In the genomic region with DNA sequence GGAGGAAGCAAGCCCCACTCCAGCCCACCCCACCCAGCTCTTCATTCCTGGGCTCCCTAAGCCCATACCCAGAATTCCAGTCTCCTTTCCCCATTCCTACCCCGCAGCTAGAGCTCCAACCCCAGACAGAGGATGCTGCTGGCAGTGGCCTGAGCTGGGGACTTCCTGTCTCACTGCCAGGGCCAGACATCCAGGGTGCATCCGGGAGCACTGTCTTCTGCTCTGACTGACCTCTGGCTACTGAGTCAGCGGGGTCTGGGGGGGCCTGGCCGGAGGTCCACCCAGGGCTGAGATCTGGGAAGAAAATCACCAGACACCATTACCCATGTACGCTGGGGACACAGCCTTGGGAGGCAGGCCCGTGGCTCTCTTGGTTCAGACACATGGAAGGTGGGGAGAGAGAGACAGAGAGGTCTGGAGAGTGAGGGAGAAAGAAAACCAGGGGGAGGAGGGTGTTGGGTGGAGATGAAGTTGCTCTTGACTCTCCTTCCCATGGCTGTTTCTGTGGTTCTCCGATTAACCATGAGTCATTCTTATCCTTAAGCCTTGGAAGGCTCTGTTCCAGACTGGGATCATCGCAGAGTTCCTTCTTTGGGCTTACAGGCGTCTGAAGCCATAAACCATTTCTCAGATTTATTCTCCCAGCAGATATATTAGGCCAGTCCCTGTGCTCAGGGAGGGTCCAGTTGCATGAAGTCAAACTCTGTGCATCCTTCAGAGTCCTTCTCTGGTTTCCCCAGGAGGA, we compare ENCODE assay signal across 9 cellular contexts. TPM values are rescaled to one million over a fixed set of nuclear protein-coding genes. Genes with fewer than 3 reads are reported as not detected.
DNase-seq lines count a peak whose midpoint lies in the region; ATAC-seq, FAIRE-seq and TF ChIP-seq lines count a peak whose summit lies in the region.
"Had no signal": no experiment of that assay in that cellular context is flagged by ENCODE, and none has a peak within 500 bp of the region (broad histone marks: within the 10 kb centered on the region; RNA-seq: fewer than 3 reads in every experiment).

No MANE protein-coding gene starts in this region.

- H3K4me3 ChIP-seq in K562 = no peak overlapping the region
- H3K4me3 ChIP-seq in spleen = no peak overlapping the region

- H3K36me3 Mint-ChIP-seq in stimulated activated naive B cell treated with anti-CD40 and anti-IgM and Interleukin-4, amounts not matched to agents 10 μg/mL and 1 μg/mL and 100 μg/mL, for 72 hours = no peaks in the 10 kb centered on the region
- H3K36me3 Mint-ChIP-seq in WTC11 = no peaks in the 10 kb centered on the region

- H3K9me3 Mint-ChIP-seq in stimulated activated naive B cell treated with anti-CD40 and anti-IgM and Interleukin-4, amounts not matched to agents 10 μg/mL and 1 μg/mL and 100 μg/mL, for 72 hours = no peaks in the 10 kb centered on the region
- H3K9me3 Mint-ChIP-seq in WTC11 = no peaks in the 10 kb centered on the region

- in situ Hi-C loops in K562 (cut with MboI) = no loop called here

- TF ChIP-seq CTCF in K562 (IDR thresholded peaks at IDR 0.05 in 2 of 3, conservative IDR thresholded peaks at IDR 0.05 in 1 of 3; ENCODE audit: insufficient read depth in 2 of 3, low read depth in 1 of 3, low read length in 3 of 3) = no peak
- no peak for TF ChIP-seq CTCF in spleen (IDR thresholded peaks at IDR 0.05 in 8 of 11, conservative IDR thresholded peaks at IDR 0.05 in 3 of 11)
- no peak for TF ChIP-seq CTCF in WTC11 (IDR thresholded peaks at IDR 0.05)

- H3K4me2 ChIP-seq in K562 (ENCODE audit: insufficient read depth, low read length) = no peak overlapping the region

- H3K9me1 ChIP-seq in K562 (ENCODE audit: control insufficient read depth, insufficient read depth, low read length) = no peaks in the 10 kb centered on the region

- CTCF ChIA-PET in K562 (lab: Yijun Ruan, JAX; ENCODE audit: low intra/inter-chr PET ratio) = no interaction called here
- CTCF ChIA-PET in WTC11 (lab: Charles Lee) = interaction anchor here (0.7 kb wide), 1 partner anchor 25 kb away, joined by 3 read pairs; no protein-coding TSS in a partner anchor

- no TSS peak for BruUV-seq in K562 (replicated peaks; lab: Mats Ljungman, UMichigan)

- no peak overlapping the region for H3K27ac Mint-ChIP-seq in stimulated activated naive B cell treated with anti-CD40 and anti-IgM and Interleukin-4, amounts not matched to agents 10 μg/mL and 1 μg/mL and 100 μg/mL, for 72 hours
- no peak overlapping the region for H3K27ac Mint-ChIP-seq in WTC11

- no peaks in the 10 kb centered on the region for H3K79me2 ChIP-seq in K562 (ENCODE audit: control insufficient read depth, insufficient read depth, low read length)

- H2AFZ ChIP-seq in K562 (ENCODE audit: low read depth, low read length) = no peak overlapping the region

- peaks cover 0 to 3% of the 10 kb centered on the region in 2 donors for H3K4me1 Mint-ChIP-seq in stimulated activated naive B cell treated with anti-CD40 and anti-IgM and Interleukin-4, amounts not matched to agents 10 μg/mL and 1 μg/mL and 100 μg/mL, for 72 hours
- H3K4me1 Mint-ChIP-seq in WTC11 = peaks cover 14% of the 10 kb centered on the region

- H3K27me3 Mint-ChIP-seq in stimulated activated naive B cell treated with anti-CD40 and anti-IgM and Interleukin-4, amounts not matched to agents 10 μg/mL and 1 μg/mL and 100 μg/mL, for 72 hours = peaks cover 21 to 42% of the 10 kb centered on the region in 2 donors
- H3K27me3 Mint-ChIP-seq in WTC11 (ENCODE audit: low read depth) = no peaks in the 10 kb centered on the region

- TF ChIP-seq POLR2A in K562 (conservative IDR thresholded peaks at IDR 0.05) (no peak), spleen (IDR thresholded peaks at IDR 0.05) (no peak)

- under 1% methylated on average over 9 of the region's 9 CpGs for WGBS in K562 (ENCODE audit: insufficient coverage, low coverage, missing lambda C conversion rate)
- 54 to 74% (median 66%) methylated on average over 9 of the region's 9 CpGs for WGBS in spleen, 5 donors

- H4K20me1 ChIP-seq in K562 (replicated peaks; ENCODE audit: control insufficient read depth, insufficient read depth, low read length) = no peaks in the 10 kb centered on the region; the same call in 1 of the 2 replicates

- no peak for ATAC-seq in K562
- no peak for ATAC-seq in stimulated activated naive B cell treated with anti-CD40 and anti-IgM and Interleukin-4, amounts not matched to agents 10 μg/mL and 1 μg/mL and 100 μg/mL, for 72 hours (replicated peaks)
- no peak for ATAC-seq in WTC11

- DNase-seq in H4 (ENCODE audit: low spot score) (peak; percentile 75), K562 (ENCODE audit: extremely low read depth in 1 of 4, low spot score in 3 of 4) (no peak), islet precursor cell (peak; percentile 88), spleen (no peak), WTC11 (ENCODE audit: low spot score) (no peak), RKO (ENCODE audit: low spot score) (no peak)
- DNase-seq in stimulated activated naive B cell treated with anti-CD40 and anti-IgM and Interleukin-4, amounts not matched to agents 10 μg/mL and 1 μg/mL and 100 μg/mL, for 72 hours = no peak
- DNase-seq in activated CD4-positive, CD25-positive, alpha-beta regulatory T cell (lab: John Stamatoyannopoulos, UW) = no peak
- DNase-seq: activated T-cell treated with anti-CD3 and anti-CD28 coated beads, Interleukin-2, amount 50 U/mL, for 1 hour had no signal

- no peak for TF ChIP-seq EP300 in K562 (IDR thresholded peaks at IDR 0.05; ENCODE audit: low read length)

- no peak for TF ChIP-seq RAD21 in K562 (CRISPR knock-in tag; conservative IDR thresholded peaks at IDR 0.05 in 1 of 2, IDR thresholded peaks at IDR 0.05 in 1 of 2)

- H3K9me3 ChIP-seq in K562 (replicated peaks; ENCODE audit: control insufficient read depth, insufficient read depth, low read depth, low read length) (no peaks in the 10 kb centered on the region), spleen (no peaks in the 10 kb centered on the region)

- POLR2A ChIA-PET in K562 (lab: Yijun Ruan, JAX) = interaction anchor here (0.6 to 1.6 kb wide), 6 partner anchors 10 to 1813 kb away, joined by 3 to 6 read pairs (median 4); no protein-coding TSS in a partner anchor
- POLR2A ChIA-PET in WTC11 (lab: Charles Lee) = no interaction called here

- H3K4me3 Mint-ChIP-seq in stimulated activated naive B cell treated with anti-CD40 and anti-IgM and Interleukin-4, amounts not matched to agents 10 μg/mL and 1 μg/mL and 100 μg/mL, for 72 hours = no peak overlapping the region
- H3K4me3 Mint-ChIP-seq in WTC11 = no peak overlapping the region

- H3K27ac ChIP-seq in K562 (ENCODE audit: extremely low read depth, low read depth, low read length) (no peak overlapping the region), spleen (peak overlapping the region; percentile 7 to 80 (median 60))

- H3K27me3 ChIP-seq in K562 (ENCODE audit: control insufficient read depth in 2 of 2, insufficient read depth in 2 of 2, low read length in 2 of 2) = peaks cover 56 to 63% of the 10 kb centered on the region in 2 experiments
- H3K27me3 ChIP-seq in spleen (replicated peaks in 1 of 7) = no peaks in the 10 kb centered on the region

- H3K4me1 ChIP-seq in K562 (replicated peaks in 1 of 2; ENCODE audit: control insufficient read depth in 2 of 2, insufficient read depth in 2 of 2, low read length in 2 of 2) (no peaks in the 10 kb centered on the region; a peak in 1 of 5 replicates), spleen (peaks cover 10 to 84% (median 58%) of the 10 kb centered on the region in 6 donors)

- no peaks in the 10 kb centered on the region for H3K36me3 ChIP-seq in K562 (ENCODE audit: control insufficient read depth, insufficient read depth, low read length)
- no peaks in the 10 kb centered on the region for H3K36me3 ChIP-seq in spleen

- no peak for FAIRE-seq in K562 (lab: Jason Lieb, UNC)

- intact Hi-C loops in K562 (cut with micrococcal nuclease) (no loop called here), spleen (cut with DNase I; ENCODE audit: low total_unique reads) (no loop called here)

- H3K9ac ChIP-seq in K562 (ENCODE audit: insufficient read depth in 1 of 2, low read depth in 2 of 2, low read length in 2 of 2) = no peak overlapping the region

RNA-seq across cellular contexts. Expression of a gene that starts 23.6 kb away (rescaled TPM):
- total RNA-seq in H4 (2014; rRNA removed; shearing (Covaris generic)) = not detected in 2 replicates
- total RNA-seq in K562 (2011; cell fraction: chromatin; rRNA removed; ENCODE audit: low replicate concordance) = 0.95 TPM in 1 of 2 replicates, not detected in the other
- total RNA-seq in K562 (2011; cell fraction: nucleolus; rRNA removed) = 0.17 and 0.66 TPM in 2 replicates
- total RNA-seq in K562 (2011; cell fraction: nucleoplasm; rRNA removed) = 0.38 TPM in 1 of 2 replicates, not detected in the other
- total RNA-seq in K562 (2014; rRNA removed) (0.78 and 1.0 TPM in 2 replicates), K562 (2014; rRNA removed; fragmentation: Illumina TruSeq; extraction: Trizol) (0.33 and 0.35 TPM in 2 replicates), K562 (2015; rRNA removed; fragmentation: Illumina TruSeq; extraction: Trizol) (0.19 and 0.36 TPM in 2 replicates), K562 (2021) (0.53 and 0.83 TPM in 2 replicates), spleen (10 to 100 TPM; 23.8 to 68.4 (median 50.0) TPM), WTC11 (2021) (8.3 to 10.4 TPM (median 10.1 TPM) in 3 replicates)
- polyA plus RNA-seq in K562 (2011; rRNA removed) (0.45 and 0.64 TPM in 2 replicates), K562 (2014; fragmentation: Illumina TruSeq; extraction: Trizol) (0.26 and 0.45 TPM in 2 replicates), K562 (2014; fragmentation: Nextera tagmentation; extraction: Ambion mirVana) (not detected), K562 (2014; rRNA removed) (0.36 and 1.2 TPM in 2 replicates), spleen (10 to 100 TPM; 13.5 to 28.2 (median 14.5) TPM)
- polyA plus RNA-seq in K562 (2011; cell fraction: cytosol; rRNA removed) = 0.81 and 0.88 TPM in 2 replicates
- polyA plus RNA-seq in K562 (2011; cell fraction: nucleus; rRNA removed) = 0.71 and 0.73 TPM in 2 replicates
- polyA plus RNA-seq in K562 (2012) = 0.59 and 0.89 TPM in 2 replicates
- polyA minus RNA-seq in K562 (2011; rRNA and poly(A)+ RNA removed) = 0.48 and 0.53 TPM in 2 replicates
- polyA minus RNA-seq in K562 (2011; cell fraction: cytosol; rRNA and poly(A)+ RNA removed) = 0.95 and 2.6 TPM in 2 replicates
- polyA minus RNA-seq in K562 (2011; cell fraction: nucleus; rRNA and poly(A)+ RNA removed) = 1.1 TPM in 2 replicates

RNA-seq across cellular contexts. Expression of a gene that starts 58.1 kb away (rescaled TPM):
- not detected in 2 replicates for total RNA-seq in H4 (2014; rRNA removed; shearing (Covaris generic))
- total RNA-seq in K562 (2011; cell fraction: chromatin; rRNA removed; ENCODE audit: low replicate concordance) = not detected in 2 replicates
- not detected in 2 replicates for total RNA-seq in K562 (2011; cell fraction: nucleolus; rRNA removed)
- not detected in 2 replicates for total RNA-seq in K562 (2011; cell fraction: nucleoplasm; rRNA removed)
- total RNA-seq in K562 (2014; rRNA removed) = not detected in 2 replicates
- not detected in 2 replicates for total RNA-seq in K562 (2014; rRNA removed; fragmentation: Illumina TruSeq; extraction: Trizol)
- total RNA-seq in K562 (2015; rRNA removed; fragmentation: Illumina TruSeq; extraction: Trizol) = not detected in 2 replicates
- not detected in 2 replicates for total RNA-seq in K562 (2021)
- polyA plus RNA-seq in K562 (2011; rRNA removed) = not detected in 2 replicates
- not detected in 2 replicates for polyA plus RNA-seq in K562 (2011; cell fraction: cytosol; rRNA removed)
- polyA plus RNA-seq in K562 (2011; cell fraction: nucleus; rRNA removed) = not detected in 2 replicates
- 0.20 and 0.22 TPM in 2 replicates for polyA plus RNA-seq in K562 (2012)
- not detected in 2 replicates for polyA plus RNA-seq in K562 (2014; fragmentation: Illumina TruSeq; extraction: Trizol)
- polyA plus RNA-seq in K562 (2014; fragmentation: Nextera tagmentation; extraction: Ambion mirVana) = not detected
- not detected in 2 replicates for polyA plus RNA-seq in K562 (2014; rRNA removed)
- polyA minus RNA-seq in K562 (2011; rRNA and poly(A)+ RNA removed) = not detected in 2 replicates
- polyA minus RNA-seq in K562 (2011; cell fraction: cytosol; rRNA and poly(A)+ RNA removed) = not detected in 2 replicates
- not detected in 2 replicates for polyA minus RNA-seq in K562 (2011; cell fraction: nucleus; rRNA and poly(A)+ RNA removed)
- total RNA-seq in spleen = under 1 TPM in 3 of 7 donors, not detected in 4; 0.25 to 0.52 (median 0.34) TPM
- polyA plus RNA-seq in spleen = under 1 TPM; 0.15 to 0.36 (median 0.26) TPM
- total RNA-seq in WTC11 (2021) = 0.20 TPM in 1 of 3 replicates, not detected in the others

Comparison
In these comparisons a context has a peak if more than half of its experiments do, and no peak if none do; other contexts are left out.
1. DNase-seq: peak in H4 (single experiment) and islet precursor cell (single experiment); none in K562 (0 of 4), spleen (single experiment), stimulated activated naive B cell treated with anti-CD40 and anti-IgM and Interleukin-4, amounts not matched to agents 10 μg/mL and 1 μg/mL and 100 μg/mL, for 72 hours (single experiment), WTC11 (single experiment), RKO (single experiment) and activated CD4-positive, CD25-positive, alpha-beta regulatory T cell (0 of 4).